Comparison of ENCODE assay signal across 8 cellular contexts in genomic region chr2:11343626-11344341, GRCh38. TPM values are rescaled to one million over a fixed set of nuclear protein-coding genes. Genes with fewer than 3 reads are reported as not detected.
A peak's percentile ranks its signal among the peaks of the same experiment; 100 is the strongest.
DNase-seq lines count a peak whose midpoint lies in the region; ATAC-seq and TF ChIP-seq lines count a peak whose summit lies in the region.

No MANE protein-coding gene starts in this region.

- H3K27ac ChIP-seq in RWPE1: peak overlapping the region; percentile 100
- peak overlapping the region; percentile 95 to 100 (median 99) for H3K27ac ChIP-seq in heart right ventricle
- H3K27ac ChIP-seq in rectal smooth muscle tissue (ENCODE audit: low read depth, low read length): peak overlapping the region; percentile 95

- POLR2A ChIA-PET in RWPE1 (lab: Yijun Ruan, JAX; ENCODE audit: low non-redundant PET): interaction anchor here (0.6 to 0.7 kb wide), 2 partner anchors 8 to 173 kb away, joined by 3 to 4 read pairs; no protein-coding TSS in a partner anchor

- peak; percentile 43 for ATAC-seq in GM19395 (IDR thresholded peaks at IDR 0.05; ENCODE audit: unreplicated experiment)
- ATAC-seq in HG03442 (IDR thresholded peaks at IDR 0.05; ENCODE audit: unreplicated experiment): peak; percentile 27
- ATAC-seq in heart right ventricle: peak; percentile 23 to 67 (median 46)

- peak overlapping the region; percentile 53 for H3K9ac ChIP-seq in rectal smooth muscle tissue (ENCODE audit: low read length)

- peak; percentile 42 for DNase-seq in COR-L47 (lab: John Stamatoyannopoulos, UW)
- peak; percentile 23 for DNase-seq in RWPE1 (ENCODE audit: low spot score)
- peak; percentile 57 to 62 for DNase-seq in heart right ventricle
- DNase-seq in NCI-H128 (lab: John Stamatoyannopoulos, UW; ENCODE audit: unreplicated experiment): no peak

- H3K4me1 Mint-ChIP-seq in activated naive CD8-positive, alpha-beta T cell (ENCODE audit: low read depth): peaks cover 42% of the 10 kb centered on the region

- H3K4me3 ChIP-seq in heart right ventricle (peak overlapping the region; percentile 71 to 98 (median 94)), rectal smooth muscle tissue (ENCODE audit: low read length) (peak overlapping the region; percentile 84)

- H3K36me3 ChIP-seq in heart right ventricle (no peaks in the 10 kb centered on the region), rectal smooth muscle tissue (ENCODE audit: control insufficient read depth, insufficient read depth, low read length) (no peaks in the 10 kb centered on the region)

- H3K36me3 Mint-ChIP-seq in activated naive CD8-positive, alpha-beta T cell: no peaks in the 10 kb centered on the region

- no peak for TF ChIP-seq CTCF in RWPE1 (conservative IDR thresholded peaks at IDR 0.05; ENCODE audit: low read depth)
- TF ChIP-seq CTCF in heart right ventricle (IDR thresholded peaks at IDR 0.05): no peak

- H3K27me3 Mint-ChIP-seq in activated naive CD8-positive, alpha-beta T cell: no peaks in the 10 kb centered on the region

- H3K27ac Mint-ChIP-seq in activated naive CD8-positive, alpha-beta T cell: peak overlapping the region; percentile 91

- H3K4me1 ChIP-seq in heart right ventricle (peaks cover 0 to 63% (median 43%) of the 10 kb centered on the region in 9 donors), rectal smooth muscle tissue (ENCODE audit: control insufficient read depth, insufficient read depth, low read length) (peaks cover 20% of the 10 kb centered on the region)

- peak overlapping the region; percentile 99 for H3K4me3 Mint-ChIP-seq in activated naive CD8-positive, alpha-beta T cell

- H3K9me3 Mint-ChIP-seq in activated naive CD8-positive, alpha-beta T cell (ENCODE audit: low read depth): no peaks in the 10 kb centered on the region

- H3K27me3 ChIP-seq in heart right ventricle (no peaks in the 10 kb centered on the region), rectal smooth muscle tissue (ENCODE audit: control insufficient read depth, insufficient read depth, low read length) (no peaks in the 10 kb centered on the region)

- intact Hi-C loops in heart right ventricle (cut with DNase I): loop anchor here in 9 of 10 donors (2.0 to 10.0 kb wide), 14 partner anchors 34 to 186 kb away; partner anchors contain the start of gene SLC66A3 (in 1 of the 9)

- H3K9me3 ChIP-seq in heart right ventricle: no peaks in the 10 kb centered on the region

- CTCF ChIA-PET in RWPE1 (lab: Yijun Ruan, JAX): interaction anchor here (0.9 to 1.0 kb wide), 2 partner anchors 10 to 24 kb away, joined by 3 read pairs; no protein-coding TSS in a partner anchor

- WGBS in heart right ventricle, 2 donors: 1% methylated on average over 41 to 56 of the region's 56 CpGs

RNA-seq across cellular contexts. Expression of gene ROCK2, which starts 0.7 kb away (rescaled TPM):
- 10 to 100 TPM; 29.7 to 51.8 (median 38.5) TPM for total RNA-seq in heart right ventricle
- 1 to 10 TPM; 6.9 to 8.6 TPM for polyA plus RNA-seq in heart right ventricle
